In the genomic region with DNA sequence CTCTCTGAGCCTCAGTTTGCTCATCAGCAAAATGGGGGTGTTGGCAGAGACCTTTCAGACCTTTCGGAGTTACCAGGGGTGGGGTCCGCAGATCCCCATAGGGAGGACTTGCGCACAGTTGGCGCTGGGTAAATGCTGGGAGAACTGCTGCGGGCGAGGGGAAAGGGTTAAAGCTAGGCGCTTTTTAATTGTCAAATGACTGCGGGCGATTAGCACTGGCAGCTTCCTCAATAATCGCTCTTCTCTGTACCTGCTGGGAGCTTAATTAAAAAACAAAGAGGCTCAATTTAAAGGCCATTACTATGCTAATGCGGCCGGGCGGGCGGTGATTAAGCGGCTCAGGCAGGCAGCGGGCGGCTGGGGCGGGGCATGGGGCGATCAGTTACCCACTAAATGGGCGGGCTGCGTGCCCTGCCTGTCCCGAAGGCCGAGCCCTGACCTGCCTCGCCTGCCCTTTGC, we compare ENCODE assay signal across 15 cellular contexts.
DNase-seq lines count a peak whose midpoint lies in the region; ATAC-seq and TF ChIP-seq lines count a peak whose summit lies in the region.
"Had no signal": no experiment of that assay in that cellular context is flagged by ENCODE, and none has a peak within 500 bp of the region (broad histone marks: within the 10 kb centered on the region; RNA-seq: fewer than 3 reads in every experiment).

No MANE protein-coding gene starts in this region.

- POLR2A ChIA-PET in RWPE1 (lab: Yijun Ruan, JAX; ENCODE audit: low non-redundant PET), result no interaction called here

- no peak overlapping the region for H3K27ac ChIP-seq in RWPE1
- H3K27ac ChIP-seq: parathyroid adenoma, tibial artery had no signal

- no peaks in the 10 kb centered on the region for H3K9me3 Mint-ChIP-seq in stimulated activated effector memory CD8-positive, alpha-beta T cell treated with anti-CD3 and anti-CD28 coated beads, Interleukin-12 subunit alpha, Interleukin-12 subunit beta, amount 100 ng/mL, for 72 hours
- no peaks in the 10 kb centered on the region for H3K9me3 Mint-ChIP-seq in stimulated activated naive B cell treated with anti-CD40 and anti-IgM and Interleukin-4, amounts not matched to agents 10 μg/mL and 1 μg/mL and 100 μg/mL, for 72 hours
- H3K9me3 Mint-ChIP-seq: activated CD4-positive, alpha-beta T cell treated with anti-CD3 and anti-CD28 coated beads, Interleukin-2, amount 10 ng/mL, durations not matched to agents 24 days and 14 days; dendritic cell treated with granulocyte-macrophage colony-stimulating factor and Interleukin-4, amounts not matched to agents 40 ng/mL and 50 ng/mL, for 4 days had no signal

- peak overlapping the region; percentile 31 for H3K4me3 Mint-ChIP-seq in stimulated activated effector memory CD8-positive, alpha-beta T cell treated with anti-CD3 and anti-CD28 coated beads, Interleukin-12 subunit alpha, Interleukin-12 subunit beta, amount 100 ng/mL, for 72 hours
- no peak overlapping the region for H3K4me3 Mint-ChIP-seq in stimulated activated naive B cell treated with anti-CD40 and anti-IgM and Interleukin-4, amounts not matched to agents 10 μg/mL and 1 μg/mL and 100 μg/mL, for 72 hours
- H3K4me3 Mint-ChIP-seq: activated CD4-positive, alpha-beta T cell treated with anti-CD3 and anti-CD28 coated beads, Interleukin-2, amount 10 ng/mL, durations not matched to agents 24 days and 14 days; dendritic cell treated with granulocyte-macrophage colony-stimulating factor and Interleukin-4, amounts not matched to agents 40 ng/mL and 50 ng/mL, for 4 days had no signal

- peaks cover 72 to 83% of the 10 kb centered on the region in 2 donors for H3K27me3 Mint-ChIP-seq in stimulated activated naive B cell treated with anti-CD40 and anti-IgM and Interleukin-4, amounts not matched to agents 10 μg/mL and 1 μg/mL and 100 μg/mL, for 72 hours

- CTCF ChIA-PET in RWPE1 (lab: Yijun Ruan, JAX), result interaction anchor here (0.5 to 1.9 kb wide), 6 partner anchors 13 to 102 kb away, joined by 3 to 7 read pairs (median 5); no protein-coding TSS in a partner anchor

- no peak for TF ChIP-seq CTCF in RWPE1 (conservative IDR thresholded peaks at IDR 0.05; ENCODE audit: low read depth)

- peak; percentile 42 for DNase-seq in stimulated activated CD4-positive, alpha-beta T cell treated with anti-CD3 and anti-CD28 coated beads, Interleukin-15, amount 100 ng/mL, for 24 hours
- no peak for DNase-seq in stimulated activated CD4-positive, alpha-beta T cell treated with anti-CD3 and anti-CD28 coated beads, Interleukin-12 subunit alpha, Interleukin-12 subunit beta, amount 100 ng/mL, for 4 hours
- DNase-seq in RWPE1 (ENCODE audit: low spot score), result peak; percentile 76
- peak; percentile 87 for DNase-seq in iPS DF 19.7 (ENCODE audit: low read depth, low spot score)
- DNase-seq in stimulated activated effector memory CD8-positive, alpha-beta T cell treated with anti-CD3 and anti-CD28 coated beads, Interleukin-12 subunit alpha, Interleukin-12 subunit beta, amount 100 ng/mL, for 72 hours (ENCODE audit: low spot score in 2 of 2), result no peak
- no peak for DNase-seq in stimulated activated naive B cell treated with anti-CD40 and anti-IgM and Interleukin-4, amounts not matched to agents 10 μg/mL and 1 μg/mL and 100 μg/mL, for 72 hours
- no peak for DNase-seq in pons (ENCODE audit: low spot score)
- no peak for DNase-seq in T-helper 1 cell
- DNase-seq: activated CD4-positive, alpha-beta T cell treated with anti-CD3 and anti-CD28 coated beads, Interleukin-2, amount 10 ng/mL, durations not matched to agents 24 days and 14 days; anterior cingulate cortex; DMS53; NCI-H1092; tibial artery had no signal

- no peak overlapping the region for H3K27ac Mint-ChIP-seq in stimulated activated effector memory CD8-positive, alpha-beta T cell treated with anti-CD3 and anti-CD28 coated beads, Interleukin-12 subunit alpha, Interleukin-12 subunit beta, amount 100 ng/mL, for 72 hours
- no peak overlapping the region for H3K27ac Mint-ChIP-seq in stimulated activated naive B cell treated with anti-CD40 and anti-IgM and Interleukin-4, amounts not matched to agents 10 μg/mL and 1 μg/mL and 100 μg/mL, for 72 hours
- H3K27ac Mint-ChIP-seq: activated CD4-positive, alpha-beta T cell treated with anti-CD3 and anti-CD28 coated beads, Interleukin-2, amount 10 ng/mL, durations not matched to agents 24 days and 14 days; dendritic cell treated with granulocyte-macrophage colony-stimulating factor and Interleukin-4, amounts not matched to agents 40 ng/mL and 50 ng/mL, for 4 days had no signal

- ATAC-seq in stimulated activated effector memory CD8-positive, alpha-beta T cell treated with anti-CD3 and anti-CD28 coated beads, Interleukin-12 subunit alpha, Interleukin-12 subunit beta, amount 100 ng/mL, for 72 hours, result peak; percentile 33
- no peak for ATAC-seq in stimulated activated naive B cell treated with anti-CD40 and anti-IgM and Interleukin-4, amounts not matched to agents 10 μg/mL and 1 μg/mL and 100 μg/mL, for 72 hours (replicated peaks)

- peaks cover 4% of the 10 kb centered on the region for H3K36me3 Mint-ChIP-seq in stimulated activated effector memory CD8-positive, alpha-beta T cell treated with anti-CD3 and anti-CD28 coated beads, Interleukin-12 subunit alpha, Interleukin-12 subunit beta, amount 100 ng/mL, for 72 hours
- H3K36me3 Mint-ChIP-seq in stimulated activated naive B cell treated with anti-CD40 and anti-IgM and Interleukin-4, amounts not matched to agents 10 μg/mL and 1 μg/mL and 100 μg/mL, for 72 hours, result peaks cover 0 to 3% of the 10 kb centered on the region in 2 donors

- H3K4me1 Mint-ChIP-seq in stimulated activated effector memory CD8-positive, alpha-beta T cell treated with anti-CD3 and anti-CD28 coated beads, Interleukin-12 subunit alpha, Interleukin-12 subunit beta, amount 100 ng/mL, for 72 hours, result peaks cover 30% of the 10 kb centered on the region
- peaks cover 8 to 14% of the 10 kb centered on the region in 2 donors for H3K4me1 Mint-ChIP-seq in stimulated activated naive B cell treated with anti-CD40 and anti-IgM and Interleukin-4, amounts not matched to agents 10 μg/mL and 1 μg/mL and 100 μg/mL, for 72 hours

Comparison
In these comparisons a context has a peak if more than half of its experiments do, and no peak if none do; other contexts are left out.
1. DNase-seq: peak in stimulated activated CD4-positive, alpha-beta T cell treated with anti-CD3 and anti-CD28 coated beads, Interleukin-15, amount 100 ng/mL, for 24 hours (single experiment), RWPE1 (single experiment) and iPS DF 19.7 (single experiment); none in stimulated activated CD4-positive, alpha-beta T cell treated with anti-CD3 and anti-CD28 coated beads, Interleukin-12 subunit alpha, Interleukin-12 subunit beta, amount 100 ng/mL, for 4 hours (single experiment), stimulated activated effector memory CD8-positive, alpha-beta T cell treated with anti-CD3 and anti-CD28 coated beads, Interleukin-12 subunit alpha, Interleukin-12 subunit beta, amount 100 ng/mL, for 72 hours (0 of 2), stimulated activated naive B cell treated with anti-CD40 and anti-IgM and Interleukin-4, amounts not matched to agents 10 μg/mL and 1 μg/mL and 100 μg/mL, for 72 hours (single experiment), pons (single experiment) and T-helper 1 cell (0 of 5).